Comparison of ENCODE assay signal across 8 cellular contexts in the genomic region with DNA sequence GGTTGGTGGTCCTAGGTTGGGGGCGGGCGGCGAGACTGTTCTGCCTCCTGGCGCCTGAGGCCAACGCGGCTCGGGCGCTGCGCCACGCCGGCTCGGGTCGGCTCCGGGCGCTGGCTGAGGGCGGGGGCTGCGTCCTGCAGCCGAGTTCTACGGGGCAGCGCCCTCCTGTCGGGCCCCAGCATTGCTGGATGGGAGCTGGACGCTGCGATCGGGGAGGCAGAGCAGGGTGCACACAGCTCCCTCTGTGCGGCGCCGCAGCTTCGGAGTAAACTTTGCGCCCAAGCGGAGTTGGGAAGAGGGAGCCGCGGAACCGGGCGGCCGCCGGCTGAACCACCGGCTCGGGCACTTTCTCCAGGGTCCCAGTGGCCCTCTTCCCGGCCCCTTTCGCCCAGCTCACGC. TPM values are rescaled to one million over a fixed set of nuclear protein-coding genes. Genes with fewer than 3 reads are reported as not detected.
DNase-seq lines count a peak whose midpoint lies in the region; ATAC-seq and TF ChIP-seq lines count a peak whose summit lies in the region.

No MANE protein-coding gene starts in this region.

- ATAC-seq in body of pancreas (peak; percentile 24), thoracic aorta (ENCODE audit: insufficient number of reproducible peaks, low FRiP score, low read depth) (no peak), GM19023 (IDR thresholded peaks at IDR 0.05; ENCODE audit: unreplicated experiment) (no peak)

- DNase-seq in NCI-H2171 treated with DMSO at 0.1 percent for 48 hours (lab: John Stamatoyannopoulos, UW): peak; percentile 40
- no peak for DNase-seq in NCI-H2171 (lab: John Stamatoyannopoulos, UW)
- DNase-seq in body of pancreas: peak in 1 of 4 donors; percentile 18
- peak; percentile 40 for DNase-seq in kidney tubule cell (ENCODE audit: low spot score)
- no peak for DNase-seq in thoracic aorta (ENCODE audit: low spot score)
- DNase-seq in NCI-H128 (lab: John Stamatoyannopoulos, UW; ENCODE audit: unreplicated experiment): no peak
- DNase-seq in CD1c-positive myeloid dendritic cell (ENCODE audit: extremely low spot score): no peak

- H3K27me3 ChIP-seq in body of pancreas: peaks cover 0 to 64% of the 10 kb centered on the region in 2 donors
- no peaks in the 10 kb centered on the region for H3K27me3 ChIP-seq in thoracic aorta (replicated peaks; ENCODE audit: insufficient read depth)

- H3K4me1 ChIP-seq in body of pancreas (peaks cover 43% of the 10 kb centered on the region), thoracic aorta (ENCODE audit: control insufficient read depth in 1 of 2, low read depth in 2 of 2) (no peaks in the 10 kb centered on the region)

- H3K4me3 ChIP-seq in body of pancreas: peak overlapping the region; percentile 19 to 52
- peak overlapping the region; percentile 93 for H3K4me3 ChIP-seq in thoracic aorta

- TF ChIP-seq CTCF in body of pancreas (IDR thresholded peaks at IDR 0.05) (no peak), thoracic aorta (IDR thresholded peaks at IDR 0.05) (no peak)

- WGBS in body of pancreas, 2 donors: 0% methylated on average over 6 to 41 of the region's 41 CpGs

- H3K27ac ChIP-seq in body of pancreas: no peak overlapping the region
- peak overlapping the region; percentile 84 to 99 for H3K27ac ChIP-seq in thoracic aorta

- intact Hi-C loops in body of pancreas (cut with DNase I): no loop called here

- no peaks in the 10 kb centered on the region for H3K9me3 ChIP-seq in body of pancreas
- H3K9me3 ChIP-seq in thoracic aorta: no peaks in the 10 kb centered on the region

- H3K36me3 ChIP-seq in body of pancreas (replicated peaks in 1 of 2; ENCODE audit: insufficient read depth in 1 of 2, low read depth in 2 of 2) (no peaks in the 10 kb centered on the region), thoracic aorta (no peaks in the 10 kb centered on the region)

- no peak for TF ChIP-seq POLR2A in body of pancreas (IDR thresholded peaks at IDR 0.05)

RNA-seq across cellular contexts. Expression of a gene that starts 0.5 kb away (rescaled TPM):
- total RNA-seq in body of pancreas (10 to 100 TPM in 1 of 2 donors, under 1 TPM in 1; 0.33 to 14.8 TPM), thoracic aorta (10 to 100 TPM; 37.9 to 44.8 TPM)

RNA-seq across cellular contexts. Expression of a gene that starts 53.0 kb away (rescaled TPM):
- 10 to 100 TPM in 1 of 2 donors, 1 to 10 TPM in 1; 9.6 to 31.0 TPM for total RNA-seq in body of pancreas
- total RNA-seq in thoracic aorta: 10 to 100 TPM; 37.6 to 78.0 TPM

Comparison
In these comparisons a context has a peak if more than half of its experiments do, and no peak if none do; other contexts are left out.
1. DNase-seq: peak in NCI-H2171 treated with DMSO at 0.1 percent for 48 hours (single experiment) and kidney tubule cell (single experiment); none in NCI-H2171 (single experiment), thoracic aorta (single experiment), NCI-H128 (single experiment) and CD1c-positive myeloid dendritic cell (single experiment).
2. H3K27ac ChIP-seq: peak in thoracic aorta (2 of 2); none in body of pancreas (0 of 4).